ENCODE assay signal across 2 cellular contexts in genomic region chr2:131658769-131659131, GRCh38.
TF ChIP-seq lines count a peak whose summit lies in the region.

No MANE protein-coding gene starts in this region.

TF ChIP-seq in H1, 55 proteins besides CTCF, POLR2A, EP300 and RAD21:
- TF ChIP-seq CHD2 (IDR thresholded peaks at IDR 0.05; ENCODE audit: low read length) (no peak), GABPA (IDR thresholded peaks at IDR 0.05; ENCODE audit: borderline replicate concordance, insufficient read depth, low read length) (no peak), BRCA1 (IDR thresholded peaks at IDR 0.05; ENCODE audit: low read depth, low read length) (no peak)

TF ChIP-seq in HepG2, 621 proteins besides CTCF, POLR2A, EP300 and RAD21:
- TF ChIP-seq ZNF367 (CRISPR knock-in tag; IDR thresholded peaks at IDR 0.05; ENCODE audit: borderline replicate concordance), result no peak
- no peak for TF ChIP-seq SP1 (IDR thresholded peaks at IDR 0.05)
- TF ChIP-seq SP1 (CRISPR knock-in tag; IDR thresholded peaks at IDR 0.05), result no peak
- no peak for TF ChIP-seq ZNF256 (CRISPR knock-in tag; conservative IDR thresholded peaks at IDR 0.05)
- no peak for TF ChIP-seq ZNF766 (CRISPR knock-in tag; IDR thresholded peaks at IDR 0.05; ENCODE audit: borderline replicate concordance)
- TF ChIP-seq USF2 (IDR thresholded peaks at IDR 0.05; ENCODE audit: low read depth, low read length), result no peak
- no peak for TF ChIP-seq USF2 (CRISPR knock-in tag; IDR thresholded peaks at IDR 0.05; ENCODE audit: borderline replicate concordance)
- no peak for TF ChIP-seq ZBTB2 (CRISPR knock-in tag; IDR thresholded peaks at IDR 0.05; ENCODE audit: low read depth)
- no peak for TF ChIP-seq ZEB1 (IDR thresholded peaks at IDR 0.05; ENCODE audit: insufficient replicate concordance, low read depth)
- no peak for TF ChIP-seq NPAS2 (CRISPR knock-in tag; IDR thresholded peaks at IDR 0.05; ENCODE audit: borderline replicate concordance)
- no peak for TF ChIP-seq SMAD9 (CRISPR knock-in tag; IDR thresholded peaks at IDR 0.05)
- TF ChIP-seq MAX (IDR thresholded peaks at IDR 0.05), result no peak
